ENCODE assay signal across 18 cellular contexts in genomic region chr4:27819261-27819660, GRCh38.
"Had no signal": no experiment of that assay in that cellular context is flagged by ENCODE, and none has a peak within 500 bp of the region (broad histone marks: within the 10 kb centered on the region; RNA-seq: fewer than 3 reads in every experiment).

No MANE protein-coding gene starts in this region.

- H3K27ac ChIP-seq: body of pancreas had no signal

- DNase-seq: activated CD4-positive, alpha-beta T cell treated with anti-CD3 and anti-CD28 coated beads for 4 hours; activated CD8-positive, alpha-beta memory T cell treated with anti-CD3 and anti-CD28 coated beads, Interleukin-2, amount 50 U/mL, for 4 hours; activated CD8-positive, alpha-beta T cell treated with anti-CD3 and anti-CD28 coated beads for 36 hours; activated gamma-delta T cell treated with Interleukin-2 at 50 U/mL for 16 hours; activated T-cell treated with anti-CD3 and anti-CD28 coated beads, Interleukin-2, amount 50 U/mL, for 72 hours; body of pancreas; central memory CD4-positive, alpha-beta T cell; Kasumi-1; KBM-7; NCI-H1048; NCI-H1694; NCI-H2029; NCI-H2107; NCI-H2171 treated with DMSO at 0.1 percent for 48 hours; NCI-H510A treated with DMSO at 0.1 percent for 48 hours; PC-3; SHP77 had no signal

- ATAC-seq: activated CD4-positive, CD25-positive, alpha-beta regulatory T cell treated with anti-CD3 and anti-CD28 coated beads, Interleukin-2, amount 50 U/mL, for 24 hours; activated CD8-positive, alpha-beta T cell treated with anti-CD3 and anti-CD28 coated beads for 36 hours; activated T-cell treated with anti-CD3 and anti-CD28 coated beads, Interleukin-2, amount 50 U/mL, for 72 hours; body of pancreas; PC-3 had no signal

- H3K9me3 ChIP-seq: body of pancreas had no signal

- H3K4me3 ChIP-seq: body of pancreas had no signal

- H3K4me1 ChIP-seq: body of pancreas had no signal

- H3K27me3 ChIP-seq: body of pancreas had no signal
